ENCODE assay signal across 30 cellular contexts in the genomic region with DNA sequence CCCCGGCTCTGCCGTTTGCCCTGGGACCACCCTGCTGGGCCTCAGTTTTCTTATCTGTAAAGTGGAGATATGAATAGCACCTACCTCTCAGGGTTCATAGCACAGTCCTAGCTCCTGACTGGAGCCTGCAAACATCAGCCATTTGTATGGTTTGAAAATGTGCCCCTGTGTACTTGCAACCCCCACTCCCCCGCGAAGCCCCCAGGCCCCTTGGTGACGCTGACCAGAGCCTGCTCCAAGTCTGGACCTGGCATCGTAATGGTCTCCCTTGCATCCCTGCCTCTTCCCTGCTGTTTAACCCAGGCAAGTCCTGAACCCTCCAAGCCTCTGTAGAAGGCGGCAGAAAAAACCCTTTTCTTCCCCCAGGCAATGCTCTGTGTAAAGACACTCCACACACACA.
"Had no signal": no experiment of that assay in that cellular context is flagged by ENCODE, and none has a peak within 500 bp of the region (broad histone marks: within the 10 kb centered on the region; RNA-seq: fewer than 3 reads in every experiment).

No MANE protein-coding gene starts in this region.

- H3K4me1 ChIP-seq: ascending aorta, gastrocnemius medialis, left lung, psoas muscle, testis had no signal

- H3K36me3 Mint-ChIP-seq: brain had no signal

- H3K27ac Mint-ChIP-seq: activated CD4-positive, alpha-beta memory T cell treated with anti-CD3 and anti-CD28 coated beads, Interleukin-2, amount 10 ng/mL, durations not matched to agents 7 days and 5 days; activated CD4-positive, alpha-beta T cell treated with anti-CD3 and anti-CD28 coated beads, Interleukin-2, amount 10 ng/mL, durations not matched to agents 7 days and 5 days; activated naive CD8-positive, alpha-beta T cell; activated T-cell treated with anti-CD3 and anti-CD28 coated beads, Interleukin-2, amount 50 U/mL, for 24 hours; brain; effector memory CD8-positive, alpha-beta T cell; nephron had no signal

- ATAC-seq: effector memory CD8-positive, alpha-beta T cell; gastrocnemius medialis; left lung; psoas muscle had no signal

- H3K4me2 ChIP-seq: hepatocyte had no signal

- H3K4me1 Mint-ChIP-seq: activated CD4-positive, alpha-beta memory T cell treated with anti-CD3 and anti-CD28 coated beads, Interleukin-2, amount 10 ng/mL, durations not matched to agents 7 days and 5 days; activated CD4-positive, alpha-beta T cell treated with anti-CD3 and anti-CD28 coated beads, Interleukin-2, amount 10 ng/mL, durations not matched to agents 7 days and 5 days had no signal

- H3K4me3 Mint-ChIP-seq: activated CD4-positive, alpha-beta memory T cell treated with anti-CD3 and anti-CD28 coated beads, Interleukin-2, amount 10 ng/mL, durations not matched to agents 7 days and 5 days; activated CD4-positive, alpha-beta T cell treated with anti-CD3 and anti-CD28 coated beads, Interleukin-2, amount 10 ng/mL, durations not matched to agents 7 days and 5 days; activated naive CD8-positive, alpha-beta T cell; activated T-cell treated with anti-CD3 and anti-CD28 coated beads, Interleukin-2, amount 50 U/mL, for 24 hours; brain; effector memory CD8-positive, alpha-beta T cell; nephron had no signal

- H3K27me3 Mint-ChIP-seq: activated naive CD8-positive, alpha-beta T cell had no signal

- H3K79me2 ChIP-seq: hepatocyte had no signal

- H3K9me3 ChIP-seq: neutrophil, testis had no signal

- H3K36me3 ChIP-seq: ascending aorta, cardiac muscle cell, gastrocnemius medialis, left lung, lower lobe of right lung, neutrophil, ovary had no signal

- H2AFZ ChIP-seq: hepatocyte had no signal

- H3K27me3 ChIP-seq: ascending aorta, cardiac muscle cell, hepatocyte, ovary, testis had no signal

- H3K27ac ChIP-seq: ascending aorta, cardiac muscle cell, gastrocnemius medialis, hepatocyte, left lung, lower lobe of right lung, neutrophil, ovary, psoas muscle, testis had no signal

- H3K4me3 ChIP-seq: ascending aorta, cardiac muscle cell, gastrocnemius medialis, hepatocyte, left lung, lower lobe of right lung, ovary, psoas muscle, testis had no signal

- DNase-seq: activated CD4-positive, alpha-beta memory T cell treated with anti-CD3 and anti-CD28 coated beads, Interleukin-2, amount 10 ng/mL, durations not matched to agents 7 days and 5 days; activated CD4-positive, alpha-beta T cell treated with anti-CD3 and anti-CD28 coated beads for 1 hour; activated CD4-positive, alpha-beta T cell treated with anti-CD3 and anti-CD28 coated beads, Interleukin-2, amount 10 ng/mL, durations not matched to agents 7 days and 5 days; activated CD8-positive, alpha-beta memory T cell treated with anti-CD3 and anti-CD28 coated beads, Interleukin-2, amount 50 U/mL, for 48 hours; activated naive CD4-positive, alpha-beta T cell; activated T-cell treated with anti-CD3 and anti-CD28 coated beads, Interleukin-2, amount 50 U/mL, for 24 hours; cerebellar nuclear complex; cortex of kidney; effector memory CD8-positive, alpha-beta T cell; erythroblast; gastrocnemius medialis; glutamatergic neuron; lower lobe of right lung; mesendoderm; stimulated activated CD4-positive, alpha-beta T cell treated with anti-CD3 and anti-CD28 coated beads, Interleukin-15, amount 100 ng/mL, for 24 hours; stimulated activated CD4-positive, alpha-beta T cell treated with anti-CD3 and anti-CD28 coated beads, Interleukin-2, amount 100 ng/mL, for 24 hours; stimulated activated naive CD4-positive, alpha-beta T cell treated with Interleukin-2 at 50 U/mL for 16 hours; T-helper 2 cell; testis; trophoblast cell had no signal
